In the genomic region with DNA sequence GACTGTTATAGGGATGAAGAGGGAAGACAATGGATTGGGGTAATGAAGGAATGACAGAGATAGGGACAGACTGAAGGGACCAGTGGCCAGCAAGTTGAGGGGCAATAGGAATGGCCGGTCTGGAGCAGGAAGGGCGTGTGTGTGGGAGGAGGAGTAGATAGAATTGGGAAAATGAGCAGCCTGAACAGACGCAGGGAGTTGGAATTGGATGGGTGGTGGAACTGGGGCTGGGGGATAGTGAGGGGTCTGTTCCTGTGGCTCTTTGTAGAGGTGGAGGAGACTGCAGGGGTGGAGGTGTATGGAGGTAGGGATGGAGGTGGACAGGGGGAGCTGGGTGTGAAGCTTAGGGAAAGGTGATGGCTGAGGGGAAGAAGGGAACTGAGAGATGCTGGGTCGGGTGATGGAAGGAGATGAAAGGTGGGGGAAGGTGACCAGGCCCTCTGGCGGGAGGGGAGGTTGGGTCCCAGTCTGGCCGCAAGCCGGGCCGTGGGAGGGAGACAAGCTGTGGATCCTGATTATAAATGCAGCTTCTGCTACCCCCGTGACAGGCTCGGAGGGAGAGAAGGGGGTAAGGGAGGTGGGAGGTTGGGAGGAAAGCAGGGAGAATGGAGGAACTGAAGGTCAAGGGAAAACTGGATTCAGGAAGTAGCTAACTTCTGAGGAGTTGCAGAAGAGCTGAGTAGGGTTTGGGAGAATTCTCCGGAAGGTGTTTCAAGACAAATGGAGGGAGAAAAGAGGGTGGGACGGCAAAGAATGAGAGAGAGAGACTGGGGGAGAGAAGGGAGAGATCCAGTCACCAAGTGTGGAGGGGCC, we compare ENCODE assay signal across 1 cellular context.
A peak's percentile ranks its signal among the peaks of the same experiment; 100 is the strongest.
TF ChIP-seq lines count a peak whose summit lies in the region.

No MANE protein-coding gene starts in this region.

TF ChIP-seq in HepG2, 621 proteins besides CTCF, POLR2A, EP300 and RAD21 (continued from another document and continues in another):
- TF ChIP-seq, protein P1, sequence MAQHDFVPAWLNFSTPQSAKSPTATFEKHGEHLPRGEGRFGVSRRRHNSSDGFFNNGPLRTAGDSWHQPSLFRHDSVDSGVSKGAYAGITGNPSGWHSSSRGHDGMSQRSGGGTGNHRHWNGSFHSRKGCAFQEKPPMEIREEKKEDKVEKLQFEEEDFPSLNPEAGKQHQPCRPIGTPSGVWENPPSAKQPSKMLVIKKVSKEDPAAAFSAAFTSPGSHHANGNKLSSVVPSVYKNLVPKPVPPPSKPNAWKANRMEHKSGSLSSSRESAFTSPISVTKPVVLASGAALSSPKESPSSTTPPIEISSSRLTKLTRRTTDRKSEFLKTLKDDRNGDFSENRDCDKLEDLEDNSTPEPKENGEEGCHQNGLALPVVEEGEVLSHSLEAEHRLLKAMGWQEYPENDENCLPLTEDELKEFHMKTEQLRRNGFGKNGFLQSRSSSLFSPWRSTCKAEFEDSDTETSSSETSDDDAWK (CRISPR knock-in tag; IDR thresholded peaks at IDR 0.05) = no peak
- TF ChIP-seq PITX1 (CRISPR knock-in tag; IDR thresholded peaks at IDR 0.05) = peak; percentile 27; the same call in 1 of the 2 replicates
- TF ChIP-seq ARID4A (CRISPR knock-in tag; IDR thresholded peaks at IDR 0.05; ENCODE audit: borderline replicate concordance) = no peak
- TF ChIP-seq, protein P2, sequence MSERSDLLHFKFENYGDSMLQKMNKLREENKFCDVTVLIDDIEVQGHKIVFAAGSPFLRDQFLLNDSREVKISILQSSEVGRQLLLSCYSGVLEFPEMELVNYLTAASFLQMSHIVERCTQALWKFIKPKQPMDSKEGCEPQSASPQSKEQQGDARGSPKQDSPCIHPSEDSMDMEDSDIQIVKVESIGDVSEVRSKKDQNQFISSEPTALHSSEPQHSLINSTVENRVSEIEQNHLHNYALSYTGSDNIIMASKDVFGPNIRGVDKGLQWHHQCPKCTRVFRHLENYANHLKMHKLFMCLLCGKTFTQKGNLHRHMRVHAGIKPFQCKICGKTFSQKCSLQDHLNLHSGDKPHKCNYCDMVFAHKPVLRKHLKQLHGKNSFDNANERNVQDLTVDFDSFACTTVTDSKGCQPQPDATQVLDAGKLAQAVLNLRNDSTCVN (CRISPR knock-in tag; IDR thresholded peaks at IDR 0.05; ENCODE audit: borderline replicate concordance) = no peak
- no peak for TF ChIP-seq ZBTB4 (CRISPR knock-in tag; IDR thresholded peaks at IDR 0.05; ENCODE audit: borderline replicate concordance)
- TF ChIP-seq KLF16 (CRISPR knock-in tag; IDR thresholded peaks at IDR 0.05) = no peak; a peak in 1 of 4 replicates
- no peak for TF ChIP-seq SETDB1 (CRISPR knock-in tag; IDR thresholded peaks at IDR 0.05; ENCODE audit: borderline replicate concordance)
- TF ChIP-seq NFIC (IDR thresholded peaks at IDR 0.05; ENCODE audit: low read length) = no peak
- TF ChIP-seq ZFP62 (CRISPR knock-in tag; IDR thresholded peaks at IDR 0.05) = no peak
- no peak for TF ChIP-seq SYNCRIP (IDR thresholded peaks at IDR 0.05; ENCODE audit: insufficient read depth, low read depth, low read length)
- no peak for TF ChIP-seq ZSCAN12 (CRISPR knock-in tag; IDR thresholded peaks at IDR 0.05)
- TF ChIP-seq FOXK2 (IDR thresholded peaks at IDR 0.05) = no peak
- TF ChIP-seq, protein P3, sequence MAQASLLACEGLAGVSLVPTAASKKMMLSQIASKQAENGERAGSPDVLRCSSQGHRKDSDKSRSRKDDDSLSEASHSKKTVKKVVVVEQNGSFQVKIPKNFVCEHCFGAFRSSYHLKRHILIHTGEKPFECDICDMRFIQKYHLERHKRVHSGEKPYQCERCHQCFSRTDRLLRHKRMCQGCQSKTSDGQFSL (CRISPR knock-in tag; IDR thresholded peaks at IDR 0.05) = no peak
- no peak for TF ChIP-seq MXI1 (IDR thresholded peaks at IDR 0.05; ENCODE audit: borderline replicate concordance, low read depth, low read length)
- TF ChIP-seq E2F5 (CRISPR knock-in tag; conservative IDR thresholded peaks at IDR 0.05) = no peak; the same call in 1 of the 2 replicates
- TF ChIP-seq SIX4 (CRISPR knock-in tag; IDR thresholded peaks at IDR 0.05) = no peak
- TF ChIP-seq KDM5B (CRISPR knock-in tag; IDR thresholded peaks at IDR 0.05; ENCODE audit: borderline replicate concordance) = peak; percentile 3; the same call in 1 of the 2 replicates
- TF ChIP-seq CSRNP1 (CRISPR knock-in tag; IDR thresholded peaks at IDR 0.05) = no peak
- TF ChIP-seq IKZF1 (IDR thresholded peaks at IDR 0.05) = no peak
- 0 out of 2 replicates have a peak, but pooled peaks have one; percentile 4 for TF ChIP-seq ZNF776 (CRISPR knock-in tag; IDR thresholded peaks at IDR 0.05)
- no peak for TF ChIP-seq ZNF354B (CRISPR knock-in tag; IDR thresholded peaks at IDR 0.05)
- no peak for TF ChIP-seq NR2F1 (CRISPR knock-in tag; IDR thresholded peaks at IDR 0.05)
- no peak for TF ChIP-seq NFKB2 (CRISPR knock-in tag; IDR thresholded peaks at IDR 0.05; ENCODE audit: borderline replicate concordance)
- 0 out of 2 replicates have a peak, but pooled peaks have one; percentile 76 for TF ChIP-seq ZNF713 (CRISPR knock-in tag; IDR thresholded peaks at IDR 0.05)
- TF ChIP-seq ASH2L (IDR thresholded peaks at IDR 0.05; ENCODE audit: insufficient read length, low read depth, low read length) = no peak
- TF ChIP-seq ZNF225 (CRISPR knock-in tag; IDR thresholded peaks at IDR 0.05) = 0 out of 2 replicates have a peak, but pooled peaks have one; percentile 1
- no peak for TF ChIP-seq ZSCAN25 (CRISPR knock-in tag; IDR thresholded peaks at IDR 0.05)
- TF ChIP-seq NFRKB (IDR thresholded peaks at IDR 0.05) = no peak
- no peak for TF ChIP-seq HDAC2 (CRISPR knock-in tag; IDR thresholded peaks at IDR 0.05)
- no peak for TF ChIP-seq NFAT5 (CRISPR knock-in tag; IDR thresholded peaks at IDR 0.05)
- TF ChIP-seq ZNF792 (CRISPR knock-in tag; IDR thresholded peaks at IDR 0.05) = no peak
- no peak for TF ChIP-seq GRHL1 (CRISPR knock-in tag; conservative IDR thresholded peaks at IDR 0.05)
